ENCODE assay signal across 14 cellular contexts in the genomic region with DNA sequence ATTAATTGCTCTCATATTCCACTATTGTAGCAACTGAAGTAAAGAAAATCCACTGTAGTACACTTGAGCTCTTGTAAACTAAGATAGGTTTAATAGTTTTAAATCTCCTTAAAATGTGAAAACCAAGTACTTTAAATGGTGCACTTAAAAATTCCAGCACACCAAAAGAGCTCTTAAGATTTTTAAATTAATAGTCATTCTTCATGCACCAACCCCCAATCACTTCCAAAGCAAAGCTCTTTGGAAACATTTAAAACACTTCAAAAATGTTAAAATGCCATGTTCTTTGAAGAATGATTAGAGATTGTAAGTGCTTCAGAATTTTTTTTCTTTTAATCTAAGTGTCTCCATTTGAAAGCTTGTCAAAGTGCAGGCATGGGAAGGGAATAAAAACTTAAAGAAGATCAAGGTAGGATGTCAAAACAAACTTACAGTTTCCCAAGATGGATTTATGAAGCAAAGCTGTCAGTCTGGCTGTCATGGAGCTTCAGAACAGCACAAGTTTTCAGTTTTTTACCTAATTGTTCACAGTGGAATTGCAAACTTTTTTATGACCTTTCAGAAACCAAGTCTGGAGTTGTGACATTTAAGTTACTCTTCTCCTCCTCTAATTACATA.
DNase-seq lines count a peak whose midpoint lies in the region; ATAC-seq and TF ChIP-seq lines count a peak whose summit lies in the region.
"Had no signal": no experiment of that assay in that cellular context is flagged by ENCODE, and none has a peak within 500 bp of the region (broad histone marks: within the 10 kb centered on the region; RNA-seq: fewer than 3 reads in every experiment).

No MANE protein-coding gene starts in this region.

- TF ChIP-seq RAD21 in neural cell (conservative IDR thresholded peaks at IDR 0.05) = peak; percentile 30

- H3K4me3 ChIP-seq in SK-N-MC (no peak overlapping the region), neural cell (ENCODE audit: low read length) (peak overlapping the region; percentile 5), upper lobe of right lung (no peak overlapping the region)
- H3K4me3 ChIP-seq: A549, HAP-1 had no signal

- peak; percentile 99 for TF ChIP-seq EP300 in neural cell (conservative IDR thresholded peaks at IDR 0.05; ENCODE audit: poor library complexity, severe bottlenecking)

- no peaks in the 10 kb centered on the region for H3K9me2 ChIP-seq in neural cell (ENCODE audit: insufficient read depth, low read length)

- no peaks in the 10 kb centered on the region for H3K27me3 ChIP-seq in neural cell (ENCODE audit: insufficient read depth, low read depth, low read length)
- peaks cover 31% of the 10 kb centered on the region for H3K27me3 ChIP-seq in upper lobe of right lung
- H3K27me3 ChIP-seq: BE2C had no signal

- H2AFZ ChIP-seq in neural cell (ENCODE audit: low read depth, low read length) = no peak overlapping the region

- H3F3A ChIP-seq in neural cell (ENCODE audit: insufficient read depth, low read length, poor library complexity, severe bottlenecking) = peaks cover 6% of the 10 kb centered on the region

- H3K79me2 ChIP-seq in neural cell (replicated peaks; ENCODE audit: insufficient read depth, low read length) = no peaks in the 10 kb centered on the region

- intact Hi-C loops in upper lobe of right lung (cut with DNase I) = no loop called here

- H3K27ac ChIP-seq in KOPT-K1 (ENCODE audit: low read depth, low read length, poor library complexity, severe bottlenecking) (peak overlapping the region; percentile 14), SK-N-MC (0 out of 2 replicates have a peak overlapping the region, but pooled peaks have one; percentile 13), neural cell (ENCODE audit: low read length) (peak overlapping the region; percentile 57), upper lobe of right lung (no peak overlapping the region)
- H3K27ac ChIP-seq: A549 had no signal

- DNase-seq in SK-N-MC (ENCODE audit: low read depth, low spot score) = no peak
- DNase-seq in upper lobe of right lung = no peak
- DNase-seq in C1 segment of cervical spinal cord (lab: John Stamatoyannopoulos, UW) = no peak
- DNase-seq: BE2C; CD8-positive, alpha-beta T cell; COR-L47; DMS153; GF-D8 had no signal

- H3K4me2 ChIP-seq in neural cell (ENCODE audit: low read length) = no peak overlapping the region
- H3K4me2 ChIP-seq: A549 had no signal

- peak; percentile 54 for ATAC-seq in upper lobe of right lung
- ATAC-seq in HG03280 (IDR thresholded peaks at IDR 0.05; ENCODE audit: unreplicated experiment) = no peak
- ATAC-seq in HG03354 (IDR thresholded peaks at IDR 0.05; ENCODE audit: poor library complexity, severe bottlenecking, unreplicated experiment) = no peak
- ATAC-seq: A549; CD8-positive, alpha-beta T cell had no signal

- H3K36me3 ChIP-seq in KOPT-K1 (ENCODE audit: insufficient read depth, low read length) (peaks cover 13% of the 10 kb centered on the region; the same call in 1 of the 2 replicates), SK-N-MC (ENCODE audit: insufficient read depth, low read length) (no peaks in the 10 kb centered on the region), neural cell (ENCODE audit: insufficient read depth, low read length) (no peaks in the 10 kb centered on the region), upper lobe of right lung (no peaks in the 10 kb centered on the region)
- H3K36me3 ChIP-seq: BE2C, HAP-1 had no signal

- TF ChIP-seq CTCF in neural cell (IDR thresholded peaks at IDR 0.05; ENCODE audit: poor library complexity, severe bottlenecking) (no peak), upper lobe of right lung (IDR thresholded peaks at IDR 0.05) (no peak)

- H4K20me1 ChIP-seq in neural cell (ENCODE audit: insufficient read depth) = no peaks in the 10 kb centered on the region

- no peaks in the 10 kb centered on the region for H3K9me3 ChIP-seq in KOPT-K1 (ENCODE audit: insufficient read depth, low read length, poor library complexity, severe bottlenecking)
- no peaks in the 10 kb centered on the region for H3K9me3 ChIP-seq in SK-N-MC (ENCODE audit: low read depth, low read length)
- H3K9me3 ChIP-seq in neural cell (ENCODE audit: low read length) = no peaks in the 10 kb centered on the region
- no peaks in the 10 kb centered on the region for H3K9me3 ChIP-seq in upper lobe of right lung
- H3K9me3 ChIP-seq: A549, BE2C, HAP-1 had no signal

- no peaks in the 10 kb centered on the region for H3K4me1 ChIP-seq in upper lobe of right lung
- H3K4me1 ChIP-seq: BE2C, HAP-1 had no signal

- H3K9ac ChIP-seq in SK-N-MC (ENCODE audit: insufficient read length) = no peak overlapping the region
- H3K9ac ChIP-seq in neural cell (ENCODE audit: low read length) = no peak overlapping the region

TF ChIP-seq in neural cell, 6 proteins besides CTCF, POLR2A, EP300 and RAD21:
- no peak for TF ChIP-seq TAF1 (IDR thresholded peaks at IDR 0.05; ENCODE audit: low read depth)
- TF ChIP-seq EZH2 (IDR thresholded peaks at IDR 0.05; ENCODE audit: borderline replicate concordance, insufficient read depth, low read length, poor library complexity, severe bottlenecking) = no peak
- TF ChIP-seq POLR2AphosphoS5 (IDR thresholded peaks at IDR 0.05) = peak; percentile 91
- TF ChIP-seq SMC3 (conservative IDR thresholded peaks at IDR 0.05; ENCODE audit: poor library complexity) = no peak
- TF ChIP-seq MXI1 (conservative IDR thresholded peaks at IDR 0.05; ENCODE audit: poor library complexity, severe bottlenecking) = no peak
- TF ChIP-seq, protein P1, sequence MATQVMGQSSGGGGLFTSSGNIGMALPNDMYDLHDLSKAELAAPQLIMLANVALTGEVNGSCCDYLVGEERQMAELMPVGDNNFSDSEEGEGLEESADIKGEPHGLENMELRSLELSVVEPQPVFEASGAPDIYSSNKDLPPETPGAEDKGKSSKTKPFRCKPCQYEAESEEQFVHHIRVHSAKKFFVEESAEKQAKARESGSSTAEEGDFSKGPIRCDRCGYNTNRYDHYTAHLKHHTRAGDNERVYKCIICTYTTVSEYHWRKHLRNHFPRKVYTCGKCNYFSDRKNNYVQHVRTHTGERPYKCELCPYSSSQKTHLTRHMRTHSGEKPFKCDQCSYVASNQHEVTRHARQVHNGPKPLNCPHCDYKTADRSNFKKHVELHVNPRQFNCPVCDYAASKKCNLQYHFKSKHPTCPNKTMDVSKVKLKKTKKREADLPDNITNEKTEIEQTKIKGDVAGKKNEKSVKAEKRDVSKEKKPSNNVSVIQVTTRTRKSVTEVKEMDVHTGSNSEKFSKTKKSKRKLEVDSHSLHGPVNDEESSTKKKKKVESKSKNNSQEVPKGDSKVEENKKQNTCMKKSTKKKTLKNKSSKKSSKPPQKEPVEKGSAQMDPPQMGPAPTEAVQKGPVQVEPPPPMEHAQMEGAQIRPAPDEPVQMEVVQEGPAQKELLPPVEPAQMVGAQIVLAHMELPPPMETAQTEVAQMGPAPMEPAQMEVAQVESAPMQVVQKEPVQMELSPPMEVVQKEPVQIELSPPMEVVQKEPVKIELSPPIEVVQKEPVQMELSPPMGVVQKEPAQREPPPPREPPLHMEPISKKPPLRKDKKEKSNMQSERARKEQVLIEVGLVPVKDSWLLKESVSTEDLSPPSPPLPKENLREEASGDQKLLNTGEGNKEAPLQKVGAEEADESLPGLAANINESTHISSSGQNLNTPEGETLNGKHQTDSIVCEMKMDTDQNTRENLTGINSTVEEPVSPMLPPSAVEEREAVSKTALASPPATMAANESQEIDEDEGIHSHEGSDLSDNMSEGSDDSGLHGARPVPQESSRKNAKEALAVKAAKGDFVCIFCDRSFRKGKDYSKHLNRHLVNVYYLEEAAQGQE (IDR thresholded peaks at IDR 0.05; ENCODE audit: borderline replicate concordance) = peak; percentile 86
